Comparison of ENCODE assay signal across 8 cellular contexts in genomic region chr1:203304919-203305808, GRCh38. TPM values are rescaled to one million over a fixed set of nuclear protein-coding genes. Genes with fewer than 3 reads are reported as not detected.
DNase-seq lines count a peak whose midpoint lies in the region; ATAC-seq, FAIRE-seq and TF ChIP-seq lines count a peak whose summit lies in the region.

BTG2 (plus strand) TSS chr1:203305519; CDS start chr1:203305607, 88 bp downstream.

- H3K27ac ChIP-seq in keratinocyte (ENCODE audit: control insufficient read depth, insufficient read depth, low read length), result peak within 1 kb of the TSS; percentile 88

- peaks cover 33% of the 10 kb centered on the region for H3K79me2 ChIP-seq in keratinocyte (ENCODE audit: control insufficient read depth, insufficient read depth, low read length)

- peak; percentile 83 for DNase-seq in AG10803 (ENCODE audit: low read depth)
- peak; percentile 91 for DNase-seq in NCI-H446 treated with DMSO at 0.1 percent for 48 hours (lab: John Stamatoyannopoulos, UW)
- DNase-seq in activated CD4-positive, alpha-beta T cell treated with anti-CD3 and anti-CD28 coated beads for 1 hour, result peak; percentile 93
- peak; percentile 68 to 80 for DNase-seq in cerebellar nuclear complex (lab: John Stamatoyannopoulos, UW)
- no peak for DNase-seq in keratinocyte (ENCODE audit: low read depth, low spot score)
- peak; percentile 85 to 89 for DNase-seq in stimulated activated CD4-positive, alpha-beta T cell treated with anti-CD3 and anti-CD28 coated beads, Interleukin-15, amount 100 ng/mL, for 1 hour (ENCODE audit: low read depth in 1 of 2, low spot score in 1 of 2)

- dilution Hi-C loops in keratinocyte (cut with MboI; ENCODE audit: extremely low pct_ligation_motif_present, low sequenced_read_pairs), result no loop called here

- peak; percentile 99 for TF ChIP-seq POLR2A in GM19099 (IDR thresholded peaks at IDR 0.05; ENCODE audit: extremely low read depth, insufficient read length, low read depth)

- no peaks in the 10 kb centered on the region for H3K9me1 ChIP-seq in keratinocyte (ENCODE audit: control insufficient read depth, extremely low read depth, insufficient read depth, low read length)

- H2AFZ ChIP-seq in keratinocyte (ENCODE audit: control insufficient read depth, low read length), result peak within 1 kb of the TSS; percentile 62

- peak within 1 kb of the TSS; percentile 95 for H3K9ac ChIP-seq in keratinocyte (ENCODE audit: control insufficient read depth, extremely low read depth, insufficient read depth, low read length)

- peaks cover 57% of the 10 kb centered on the region for H3K4me1 ChIP-seq in keratinocyte (ENCODE audit: control insufficient read depth, extremely low read depth, insufficient read depth, low read length)

- H3K4me3 ChIP-seq in AG10803 (ENCODE audit: low read length) (peak within 1 kb of the TSS; percentile 84), keratinocyte (ENCODE audit: control insufficient read depth in 2 of 3, extremely low read depth in 1 of 3, insufficient read depth in 2 of 3, low read depth in 1 of 3, low read length in 3 of 3) (peak within 1 kb of the TSS; percentile 78 to 92 (median 81))

- TF ChIP-seq CTCF in AG10803 (conservative IDR thresholded peaks at IDR 0.05; ENCODE audit: low read length) (no peak), keratinocyte (optimal IDR thresholded peaks at IDR 0.05 in 1 of 3, IDR thresholded peaks at IDR 0.05 in 1 of 3, conservative IDR thresholded peaks at IDR 0.05 in 1 of 3; ENCODE audit: extremely low read depth in 1 of 3, insufficient read depth in 2 of 3, low read length in 3 of 3) (no peak)

- FAIRE-seq in keratinocyte (lab: Jason Lieb, UNC), result no peak

- peak; percentile 42 for ATAC-seq in HG03378 (IDR thresholded peaks at IDR 0.05; ENCODE audit: unreplicated experiment)

- peaks cover 19% of the 10 kb centered on the region for H4K20me1 ChIP-seq in keratinocyte (ENCODE audit: control insufficient read depth, extremely low read depth, insufficient read depth, low read length)

- H3K4me2 ChIP-seq in keratinocyte (ENCODE audit: control insufficient read depth, extremely low read depth, insufficient read depth, low read depth, low read length), result peak within 1 kb of the TSS; percentile 93

- no peaks in the 10 kb centered on the region for H3K9me3 ChIP-seq in keratinocyte (ENCODE audit: control insufficient read depth, low read depth, low read length)

- peaks cover 12 to 14% of the 10 kb centered on the region in 2 experiments for H3K36me3 ChIP-seq in keratinocyte (ENCODE audit: control insufficient read depth in 2 of 2, extremely low read depth in 1 of 2, insufficient read depth in 2 of 2, low read length in 2 of 2)

- no peaks in the 10 kb centered on the region for H3K27me3 ChIP-seq in keratinocyte (ENCODE audit: control insufficient read depth, extremely low read depth, insufficient read depth, low read length)

RNA-seq across cellular contexts. Expression of gene BTG2, which starts in this region (rescaled TPM):
- polyA plus RNA-seq in keratinocyte, result 52.4 to 230 TPM (median 117 TPM) in 3 replicates
- polyA plus RNA-seq in keratinocyte (2011; ENCODE audit: low read depth), result 28.0 TPM
- polyA plus RNA-seq in keratinocyte (2011; cell fraction: cytosol; rRNA removed), result 84.3 and 101 TPM in 2 replicates
- polyA plus RNA-seq in keratinocyte (2011; cell fraction: nucleus; rRNA removed), result 278 and 325 TPM in 2 replicates
- polyA plus RNA-seq in keratinocyte (2012; ENCODE audit: low replicate concordance), result 34.6 and 187 TPM in 2 replicates
- 23.8 to 191 TPM (median 82.3 TPM) in 3 replicates for polyA minus RNA-seq in keratinocyte
- 155 TPM for polyA minus RNA-seq in keratinocyte (2011; cell fraction: cytosol; rRNA and poly(A)+ RNA removed)
- 145 and 173 TPM in 2 replicates for polyA minus RNA-seq in keratinocyte (2011; cell fraction: nucleus; rRNA and poly(A)+ RNA removed)
